In genomic region chr18:61236476-61237057, GRCh38 we compare ENCODE assay signal across 1 cellular context.
TF ChIP-seq lines count a peak whose summit lies in the region.

No MANE protein-coding gene starts in this region.

TF ChIP-seq in H1, 55 proteins besides CTCF, POLR2A, EP300 and RAD21 (continued from another document):
- TF ChIP-seq CHD7 (IDR thresholded peaks at IDR 0.05; ENCODE audit: insufficient replicate concordance, low read length) (no peak), EZH2 (IDR thresholded peaks at IDR 0.05; ENCODE audit: low read depth, low read length, severe bottlenecking) (no peak), SP4 (IDR thresholded peaks at IDR 0.05; ENCODE audit: low read length) (no peak), CEBPB (IDR thresholded peaks at IDR 0.05; ENCODE audit: low read depth, low read length) (no peak), CBX5 (IDR thresholded peaks at IDR 0.05; ENCODE audit: low read depth, low read length) (no peak), RFX5 (IDR thresholded peaks at IDR 0.05; ENCODE audit: borderline replicate concordance, low read depth, low read length) (no peak), FOSL1 (IDR thresholded peaks at IDR 0.05; ENCODE audit: insufficient read depth, low read depth, low read length) (no peak), SIN3A (conservative IDR thresholded peaks at IDR 0.05 in 1 of 2, IDR thresholded peaks at IDR 0.05 in 1 of 2; ENCODE audit: low read depth in 1 of 2, low read length in 2 of 2) (no peak)
